Comparison of ENCODE assay signal across 12 cellular contexts in genomic region chr6:165186041-165186440, GRCh38.
"Had no signal": no experiment of that assay in that cellular context is flagged by ENCODE, and none has a peak within 500 bp of the region (broad histone marks: within the 10 kb centered on the region; RNA-seq: fewer than 3 reads in every experiment).

No MANE protein-coding gene starts in this region.

- H3K9me3 ChIP-seq: thyroid gland, uterus had no signal

- H2AFZ ChIP-seq: hepatocyte, neural progenitor cell, parathyroid adenoma had no signal

- H3K4me2 ChIP-seq: hepatocyte, neural progenitor cell had no signal

- H3K27me3 ChIP-seq: hepatocyte, left lung, neural progenitor cell, thyroid gland, uterus had no signal

- H3K27ac ChIP-seq: hepatocyte, left lung, neural progenitor cell, parathyroid adenoma, thyroid gland, uterus had no signal

- ATAC-seq: activated CD4-positive, CD25-positive, alpha-beta regulatory T cell treated with anti-CD3 and anti-CD28 coated beads, Interleukin-2, amount 50 U/mL, for 24 hours; left lung had no signal

- H3K4me3 ChIP-seq: hepatocyte, left lung, neural progenitor cell, thyroid gland, uterus had no signal

- DNase-seq: activated naive CD4-positive, alpha-beta T cell; activated naive CD8-positive, alpha-beta T cell treated with anti-CD3 and anti-CD28 coated beads, Interleukin-2, amount 10 ng/mL, durations not matched to agents 7 days and 5 days; effector memory CD4-positive, alpha-beta T cell; mammary epithelial cell; naive B cell; thyroid gland; uterus had no signal

- H3K36me3 ChIP-seq: left lung, neural progenitor cell, thyroid gland, uterus had no signal

- H3K79me2 ChIP-seq: hepatocyte, parathyroid adenoma had no signal

- H3K4me1 ChIP-seq: left lung, neural progenitor cell, parathyroid adenoma, thyroid gland, uterus had no signal
